ENCODE assay signal across 25 cellular contexts in genomic region chr20:58743076-58743566, GRCh38. TPM values are rescaled to one million over a fixed set of nuclear protein-coding genes. Genes with fewer than 3 reads are reported as not detected.
DNase-seq lines count a peak whose midpoint lies in the region; ATAC-seq, FAIRE-seq and TF ChIP-seq lines count a peak whose summit lies in the region.
"Had no signal": no experiment of that assay in that cellular context is flagged by ENCODE, and none has a peak within 500 bp of the region (broad histone marks: within the 10 kb centered on the region; RNA-seq: fewer than 3 reads in every experiment).

No MANE protein-coding gene starts in this region.

- no peak overlapping the region for H3K27ac Mint-ChIP-seq in osteocyte (ENCODE audit: unreplicated experiment)
- H3K27ac Mint-ChIP-seq: B cell, CD14-positive monocyte, HFFc6 had no signal

- no peaks in the 10 kb centered on the region for H3K9me3 ChIP-seq in upper lobe of left lung

- WGBS in upper lobe of left lung, 2 donors, result 59 to 65% methylated on average over 7 to 8 of the region's 8 CpGs

- peak; percentile 88 for FAIRE-seq in bronchial epithelial cell (lab: Jason Lieb, UNC)
- FAIRE-seq: A204.1, H54 had no signal

- H3K27me3 ChIP-seq in bronchial epithelial cell (ENCODE audit: control insufficient read depth, insufficient read depth, low read length), result no peaks in the 10 kb centered on the region
- H3K27me3 ChIP-seq in upper lobe of left lung, result no peaks in the 10 kb centered on the region

- H3K36me3 ChIP-seq in bronchial epithelial cell (ENCODE audit: control insufficient read depth, insufficient read depth, low read length) (no peaks in the 10 kb centered on the region), upper lobe of left lung (no peaks in the 10 kb centered on the region)

- peaks cover 48% of the 10 kb centered on the region for H3K27me3 Mint-ChIP-seq in osteocyte (ENCODE audit: unreplicated experiment)

- no peak for TF ChIP-seq POLR2A in upper lobe of left lung (IDR thresholded peaks at IDR 0.05)

- no peak overlapping the region for H3K27ac ChIP-seq in upper lobe of left lung
- H3K27ac ChIP-seq: RWPE1, SK-N-MC had no signal

- no peak for TF ChIP-seq EP300 in upper lobe of left lung (IDR thresholded peaks at IDR 0.05)

- no peaks in the 10 kb centered on the region for H3K4me1 Mint-ChIP-seq in osteocyte (ENCODE audit: unreplicated experiment)
- H3K4me1 Mint-ChIP-seq: B cell, CD14-positive monocyte had no signal

- ATAC-seq in upper lobe of left lung (ENCODE audit: low FRiP score in 2 of 2), result no peak

- TF ChIP-seq CTCF in bronchial epithelial cell (IDR thresholded peaks at IDR 0.05; ENCODE audit: insufficient read depth, low read length, severe bottlenecking), result no peak
- TF ChIP-seq CTCF in osteocyte (IDR thresholded peaks at IDR 0.05), result no peak
- TF ChIP-seq CTCF in upper lobe of left lung (IDR thresholded peaks at IDR 0.05), result no peak

- no peaks in the 10 kb centered on the region for H3K4me1 ChIP-seq in upper lobe of left lung

- no peak overlapping the region for H3K4me3 ChIP-seq in bronchial epithelial cell (ENCODE audit: low read depth, low read length)
- H3K4me3 ChIP-seq in upper lobe of left lung, result no peak overlapping the region
- H3K4me3 ChIP-seq: SK-N-MC had no signal

- H3K9me3 Mint-ChIP-seq in osteocyte (ENCODE audit: unreplicated experiment), result no peaks in the 10 kb centered on the region
- H3K9me3 Mint-ChIP-seq: HFFc6 had no signal

- DNase-seq in AG20443 (ENCODE audit: low spot score) (peak; percentile 5), bronchial epithelial cell (ENCODE audit: low read depth) (no peak), iPS-NIHi7 (ENCODE audit: extremely low spot score) (peak; percentile 4), osteocyte (ENCODE audit: extremely low spot score, unreplicated experiment) (peak; percentile 49), HCEC 1CT (no peak), upper lobe of left lung (no peak)
- no peak for DNase-seq in activated CD4-positive, CD25-positive, alpha-beta regulatory T cell (lab: John Stamatoyannopoulos, UW)
- DNase-seq: EL; GF-D8; HFFc6; KG1; NCI-H1092; NCI-H1436 treated with DMSO at 0.1 percent for 48 hours; NCI-H1930; NCI-H345; NCI-H524; NCI-H774; NK-92 treated with Interleukin-12 subunit alpha and Interleukin-12 subunit beta, amount 100 ng/mL, for 24 hours; SHP77 treated with DMSO at 0.1 percent for 48 hours had no signal

- H3K36me3 Mint-ChIP-seq in osteocyte (ENCODE audit: unreplicated experiment), result no peaks in the 10 kb centered on the region
- H3K36me3 Mint-ChIP-seq: CD14-positive monocyte had no signal

- no peak overlapping the region for H3K4me3 Mint-ChIP-seq in osteocyte (ENCODE audit: unreplicated experiment)
- H3K4me3 Mint-ChIP-seq: B cell, CD14-positive monocyte, HFFc6 had no signal

RNA-seq across cellular contexts. Expression of gene NPEPL1, which starts 50.5 kb away (rescaled TPM):
- total RNA-seq in bronchial epithelial cell (23.7 and 24.7 TPM in 2 replicates), osteocyte (13.1 and 13.6 TPM in 2 replicates), upper lobe of left lung (100 to 1,000 TPM in 1 of 6 donors, 10 to 100 TPM in 5; 19.4 to 198 (median 50.9) TPM)

Comparison
In these comparisons a context has a peak if more than half of its experiments do, and no peak if none do; other contexts are left out.
1. DNase-seq: peak in AG20443 (single experiment), iPS-NIHi7 (single experiment) and osteocyte (single experiment); none in bronchial epithelial cell (single experiment), HCEC 1CT (single experiment), activated CD4-positive, CD25-positive, alpha-beta regulatory T cell (0 of 4) and upper lobe of left lung (0 of 2).